ENCODE assay signal across 8 cellular contexts in the genomic region with DNA sequence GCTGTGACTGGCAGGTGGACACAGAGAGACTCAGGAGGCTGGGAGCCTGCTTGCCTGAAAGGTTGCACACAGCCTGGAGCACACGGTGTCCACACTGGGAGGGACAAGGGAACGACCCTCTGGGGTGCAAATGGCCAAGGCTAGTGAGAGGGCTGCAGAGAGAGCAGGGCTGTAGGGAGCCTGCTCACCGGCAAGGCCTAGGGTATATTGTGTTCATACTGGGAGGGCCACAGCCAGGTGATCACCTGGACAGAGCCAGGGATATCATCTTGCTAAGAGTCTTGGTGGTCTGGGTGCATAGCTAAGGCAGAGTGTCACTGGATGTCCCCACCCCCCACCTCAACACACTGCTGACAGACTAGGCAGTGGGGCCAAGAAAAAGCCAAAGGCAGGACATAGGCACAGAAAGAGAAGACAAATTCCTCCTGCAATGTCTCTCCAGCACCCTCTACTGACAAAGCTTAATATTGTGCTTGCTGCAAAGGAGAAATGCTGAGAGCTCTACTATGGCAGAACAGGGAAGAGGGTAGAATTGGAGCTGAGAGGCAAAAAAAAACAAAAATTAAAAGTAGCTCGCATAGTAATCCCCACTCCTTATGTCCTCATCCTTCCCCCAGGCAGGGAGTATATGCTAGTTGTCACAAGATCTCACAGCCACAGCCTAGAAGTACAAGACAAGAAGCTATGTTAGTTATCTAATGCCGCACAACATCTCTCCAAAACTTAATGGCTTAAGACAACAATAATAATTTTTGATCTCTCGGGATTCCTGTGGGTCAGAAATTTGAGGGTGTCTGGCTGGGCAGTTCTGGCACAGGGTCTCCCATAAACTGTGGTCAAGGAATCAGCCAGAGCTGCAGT. TPM values are rescaled to one million over a fixed set of nuclear protein-coding genes. Genes with fewer than 3 reads are reported as not detected.
A peak's percentile ranks its signal among the peaks of the same experiment; 100 is the strongest.
DNase-seq lines count a peak whose midpoint lies in the region; TF ChIP-seq lines count a peak whose summit lies in the region.

No MANE protein-coding gene starts in this region.

- H3K27ac ChIP-seq in A673 (ENCODE audit: low read depth, low read length, poor library complexity, severe bottlenecking) (no peak overlapping the region), iPS DF 6.9 (ENCODE audit: low read length) (no peak overlapping the region), smooth muscle cell (ENCODE audit: low read depth) (no peak overlapping the region)

- H3F3A ChIP-seq in smooth muscle cell (ENCODE audit: low read depth), result peaks cover 4% of the 10 kb centered on the region

- H3K36me3 ChIP-seq in A673 (ENCODE audit: insufficient read depth, low read length, poor library complexity, severe bottlenecking), result no peaks in the 10 kb centered on the region
- H3K36me3 ChIP-seq in iPS DF 6.9 (ENCODE audit: control insufficient read depth, insufficient read depth, low read length), result no peaks in the 10 kb centered on the region
- H3K36me3 ChIP-seq in smooth muscle cell (ENCODE audit: low read depth), result no peaks in the 10 kb centered on the region

- POLR2A ChIA-PET in A673 (lab: Charles Lee; ENCODE audit: low non-redundant PET), result interaction anchor here (0.6 to 0.7 kb wide), 2 partner anchors 18 to 1222 kb away, joined by 6 to 10 read pairs; no protein-coding TSS in a partner anchor

- DNase-seq in A673 (ENCODE audit: low spot score), result peak; percentile 82
- DNase-seq in GM10266 (ENCODE audit: extremely low spot score), result peak; percentile 12
- peak; percentile 7 for DNase-seq in HK-2 (ENCODE audit: unreplicated experiment)
- DNase-seq in NCI-H82 treated with DMSO at 0.1 percent for 48 hours (lab: John Stamatoyannopoulos, UW; ENCODE audit: unreplicated experiment), result peak; percentile 30
- DNase-seq in astrocyte of the hippocampus (ENCODE audit: low read depth, low spot score), result peak; percentile 82
- DNase-seq in iPS DF 6.9 (ENCODE audit: low read depth, low spot score), result peak; percentile 43
- no peak for DNase-seq in smooth muscle cell (lab: John Stamatoyannopoulos, UW; ENCODE audit: unreplicated experiment)
- no peak for DNase-seq in stimulated activated CD4-positive, alpha-beta T cell treated with anti-CD3 and anti-CD28 coated beads, Interleukin-4, amount 100 ng/mL, for 24 hours

- no peak overlapping the region for H2AFZ ChIP-seq in smooth muscle cell (ENCODE audit: low read depth)

- no peak overlapping the region for H3K4me3 ChIP-seq in A673 (ENCODE audit: low read depth, low read length, poor library complexity, severe bottlenecking)
- H3K4me3 ChIP-seq in iPS DF 6.9 (ENCODE audit: low read length), result no peak overlapping the region
- H3K4me3 ChIP-seq in smooth muscle cell, result no peak overlapping the region

- no peaks in the 10 kb centered on the region for H3K79me2 ChIP-seq in smooth muscle cell (ENCODE audit: low read depth)

- no peak overlapping the region for H3K4me2 ChIP-seq in smooth muscle cell

- intact Hi-C loops in A673 (cut with micrococcal nuclease; ENCODE audit: unreplicated experiment), result loop anchor here (1.0 to 2.0 kb wide), 3 partner anchors 179 to 302 kb away; no protein-coding TSS in a partner anchor

- H3K9me3 ChIP-seq in A673 (ENCODE audit: low read depth, low read length, poor library complexity, severe bottlenecking), result no peaks in the 10 kb centered on the region
- H3K9me3 ChIP-seq in iPS DF 6.9 (ENCODE audit: control insufficient read depth, insufficient read depth, low read length), result no peaks in the 10 kb centered on the region
- no peaks in the 10 kb centered on the region for H3K9me3 ChIP-seq in smooth muscle cell (replicated peaks; ENCODE audit: low read depth)

- no CpG with 5 or more reads among the region's 6 CpGs for WGBS in iPS DF 6.9 (ENCODE audit: insufficient coverage, insufficient read length)
- WGBS in smooth muscle cell (ENCODE audit: low lambda C conversion rate), result 68% methylated on average over 6 of the region's 6 CpGs

- no peaks in the 10 kb centered on the region for H3K4me1 ChIP-seq in A673 (ENCODE audit: insufficient read depth, low read length, poor library complexity, severe bottlenecking)
- H3K4me1 ChIP-seq in iPS DF 6.9 (ENCODE audit: control insufficient read depth, insufficient read depth, low read length), result no peaks in the 10 kb centered on the region
- H3K4me1 ChIP-seq in smooth muscle cell (ENCODE audit: low read depth), result no peaks in the 10 kb centered on the region

- no peaks in the 10 kb centered on the region for H4K20me1 ChIP-seq in smooth muscle cell (ENCODE audit: low read depth)

- no peak overlapping the region for H3K9ac ChIP-seq in smooth muscle cell (ENCODE audit: low read depth)

- no peaks in the 10 kb centered on the region for H3K27me3 ChIP-seq in A673 (replicated peaks; ENCODE audit: insufficient read depth, low read depth, low read length, poor library complexity)
- H3K27me3 ChIP-seq in iPS DF 6.9 (ENCODE audit: control insufficient read depth, insufficient read depth, low read length), result no peaks in the 10 kb centered on the region
- peaks cover 4% of the 10 kb centered on the region for H3K27me3 ChIP-seq in smooth muscle cell (ENCODE audit: low read depth)

- TF ChIP-seq CTCF in A673 (conservative IDR thresholded peaks at IDR 0.05; ENCODE audit: low read depth, low read length) (peak; percentile 87), GM10266 (IDR thresholded peaks at IDR 0.05; ENCODE audit: control insufficient read depth, insufficient read depth, low read depth, missing control alignments) (peak; percentile 79), smooth muscle cell (IDR thresholded peaks at IDR 0.05; ENCODE audit: borderline replicate concordance, insufficient read depth, poor library complexity, severe bottlenecking) (peak; percentile 80)

- BruUV-seq in A673 (replicated peaks; lab: Mats Ljungman, UMichigan), result no TSS peak

- CTCF ChIA-PET in A673 (lab: Charles Lee), result interaction anchor here (0.7 to 2.3 kb wide), 13 partner anchors 11 to 336 kb away, joined by 3 to 51 read pairs (median 5); a partner anchor contains a TSS

RNA-seq across cellular contexts. Expression of a gene that starts 40.0 kb away (rescaled TPM):
- total RNA-seq in A673 (2021) (72.3 and 75.9 TPM in 2 replicates), smooth muscle cell (18.7 and 29.8 TPM in 2 replicates)
- 7.2 and 20.8 TPM in 2 replicates for polyA plus RNA-seq in smooth muscle cell

Comparison
In these comparisons a context has a peak if more than half of its experiments do, and no peak if none do; other contexts are left out.
1. DNase-seq: peak in A673 (single experiment), GM10266 (single experiment), HK-2 (single experiment), NCI-H82 treated with DMSO at 0.1 percent for 48 hours (single experiment), astrocyte of the hippocampus (single experiment) and iPS DF 6.9 (single experiment); none in smooth muscle cell (single experiment) and stimulated activated CD4-positive, alpha-beta T cell treated with anti-CD3 and anti-CD28 coated beads, Interleukin-4, amount 100 ng/mL, for 24 hours (single experiment).
2. Peak in every context shown above with its lines, with median percentiles within 50 percentile points of each other: CTCF ChIP-seq.